20 cellular contexts compared by ENCODE assay signal in genomic region chr19:42248270-42249148, GRCh38. TPM values are rescaled to one million over a fixed set of nuclear protein-coding genes. Genes with fewer than 3 reads are reported as not detected.
DNase-seq lines count a peak whose midpoint lies in the region; ATAC-seq, FAIRE-seq and TF ChIP-seq lines count a peak whose summit lies in the region.
"Had no signal": no experiment of that assay in that cellular context is flagged by ENCODE, and none has a peak within 500 bp of the region (broad histone marks: within the 10 kb centered on the region; RNA-seq: fewer than 3 reads in every experiment).

No MANE protein-coding gene starts in this region.

- intact Hi-C loops in right cardiac atrium (cut with DNase I) (loop anchor here (5.0 kb wide), 2 partner anchors 34 to 49 kb away; no protein-coding TSS in a partner anchor), testis (cut with DNase I; ENCODE audit: low total_unique reads) (loop anchor here (5.0 kb wide), 1 partner anchor 44 kb away; no protein-coding TSS in a partner anchor)

- H3K4me1 ChIP-seq in cardiac muscle cell (ENCODE audit: low read depth) (peaks cover 26% of the 10 kb centered on the region), right cardiac atrium (ENCODE audit: control insufficient read depth, insufficient read depth, low read length) (peaks cover 18% of the 10 kb centered on the region), testis (peaks cover 73% of the 10 kb centered on the region)

- TF ChIP-seq POLR2A in testis (IDR thresholded peaks at IDR 0.05) (no peak), GM12892 (IDR thresholded peaks at IDR 0.05; ENCODE audit: low read depth, low read length) (no peak)

- TF ChIP-seq CTCF in cardiac muscle cell (IDR thresholded peaks at IDR 0.05; ENCODE audit: low read depth, low read length): no peak
- TF ChIP-seq CTCF in testis (IDR thresholded peaks at IDR 0.05): no peak

- no peaks in the 10 kb centered on the region for H3K36me3 ChIP-seq in cardiac muscle cell
- H3K36me3 ChIP-seq in testis (ENCODE audit: low read depth, missing control alignments): no peaks in the 10 kb centered on the region

- H3K36me3 Mint-ChIP-seq in activated CD8-positive, alpha-beta T cell treated with anti-CD3 and anti-CD28 coated beads, Interleukin-2, amount 10 ng/mL, durations not matched to agents 7 days and 5 days (ENCODE audit: low read depth): peaks cover 12% of the 10 kb centered on the region

- POLR2A ChIA-PET in activated CD8-positive, alpha-beta T cell treated with anti-CD3 and anti-CD28 coated beads, Interleukin-2, amount 10 ng/mL, durations not matched to agents 7 days and 5 days (lab: Charles Lee): interaction anchor here (1.2 kb wide), 1 partner anchor 22 kb away, joined by 4 read pairs; no protein-coding TSS in a partner anchor

- no peak overlapping the region for H3K4me3 Mint-ChIP-seq in activated CD8-positive, alpha-beta T cell treated with anti-CD3 and anti-CD28 coated beads, Interleukin-2, amount 10 ng/mL, durations not matched to agents 7 days and 5 days
- H3K4me3 Mint-ChIP-seq: activated CD4-positive, alpha-beta memory T cell treated with anti-CD3 and anti-CD28 coated beads, Interleukin-2, amount 10 ng/mL, durations not matched to agents 7 days and 5 days; T-helper 17 cell had no signal

- peak overlapping the region; percentile 80 for H3K27ac ChIP-seq in cardiac muscle cell
- H3K27ac ChIP-seq in right cardiac atrium (ENCODE audit: low read length): no peak overlapping the region
- H3K27ac ChIP-seq in layer of hippocampus (ENCODE audit: low read depth, low read length): peak overlapping the region; percentile 30
- H3K27ac ChIP-seq in testis: peak overlapping the region; percentile 52 to 75
- H3K27ac ChIP-seq: psoas muscle had no signal

- no peak overlapping the region for H3K4me3 ChIP-seq in cardiac muscle cell
- no peak overlapping the region for H3K4me3 ChIP-seq in right cardiac atrium (ENCODE audit: low read length)
- no peak overlapping the region for H3K4me3 ChIP-seq in testis
- H3K4me3 ChIP-seq: MG63, psoas muscle had no signal

- H3K9me3 ChIP-seq in cardiac muscle cell (ENCODE audit: low read depth): no peaks in the 10 kb centered on the region
- H3K9me3 ChIP-seq in right cardiac atrium (ENCODE audit: control insufficient read depth, low read length): no peaks in the 10 kb centered on the region
- no peaks in the 10 kb centered on the region for H3K9me3 ChIP-seq in testis
- H3K9me3 ChIP-seq: MG63, psoas muscle had no signal

- WGBS in right cardiac atrium: 82% methylated on average over 41 of the region's 41 CpGs
- 80 to 87% methylated on average over 41 of the region's 41 CpGs for WGBS in testis, 2 donors

- no peak for DNase-seq in cardiac muscle cell (ENCODE audit: low read depth in 1 of 2, low spot score in 1 of 2)
- DNase-seq in right cardiac atrium: no peak
- no peak for DNase-seq in activated CD8-positive, alpha-beta T cell treated with anti-CD3 and anti-CD28 coated beads, Interleukin-2, amount 10 ng/mL, durations not matched to agents 7 days and 5 days
- DNase-seq in testis: no peak
- DNase-seq in GM12892 (ENCODE audit: insufficient read length): no peak
- DNase-seq in NCI-H2029 (lab: John Stamatoyannopoulos, UW): no peak
- no peak for DNase-seq in NCI-H2227 (lab: John Stamatoyannopoulos, UW; ENCODE audit: unreplicated experiment)
- DNase-seq: activated CD4-positive, alpha-beta memory T cell treated with anti-CD3 and anti-CD28 coated beads, Interleukin-2, amount 10 ng/mL, durations not matched to agents 7 days and 5 days; dermis blood vessel endothelial cell; erythroblast; mammary epithelial cell; MG63; NCI-H1694 treated with DMSO at 0.1 percent for 48 hours; NCI-H446 treated with DMSO at 0.1 percent for 48 hours; psoas muscle; stimulated activated naive CD4-positive, alpha-beta T cell; T-helper 17 cell had no signal

- no peak for ATAC-seq in right cardiac atrium
- ATAC-seq in activated CD8-positive, alpha-beta T cell treated with anti-CD3 and anti-CD28 coated beads, Interleukin-2, amount 10 ng/mL, durations not matched to agents 7 days and 5 days: no peak
- ATAC-seq: naive thymus-derived CD8-positive, alpha-beta T cell; psoas muscle; T-helper 17 cell had no signal

- peak overlapping the region; percentile 69 for H3K27ac Mint-ChIP-seq in activated CD8-positive, alpha-beta T cell treated with anti-CD3 and anti-CD28 coated beads, Interleukin-2, amount 10 ng/mL, durations not matched to agents 7 days and 5 days
- H3K27ac Mint-ChIP-seq: activated CD4-positive, alpha-beta memory T cell treated with anti-CD3 and anti-CD28 coated beads, Interleukin-2, amount 10 ng/mL, durations not matched to agents 7 days and 5 days had no signal

- no peaks in the 10 kb centered on the region for H3K27me3 Mint-ChIP-seq in activated CD8-positive, alpha-beta T cell treated with anti-CD3 and anti-CD28 coated beads, Interleukin-2, amount 10 ng/mL, durations not matched to agents 7 days and 5 days (ENCODE audit: low read depth)
- H3K27me3 Mint-ChIP-seq: activated CD4-positive, alpha-beta memory T cell treated with anti-CD3 and anti-CD28 coated beads, Interleukin-2, amount 10 ng/mL, durations not matched to agents 7 days and 5 days; naive thymus-derived CD8-positive, alpha-beta T cell; T-helper 17 cell had no signal

- peaks cover 51% of the 10 kb centered on the region for H3K4me1 Mint-ChIP-seq in activated CD8-positive, alpha-beta T cell treated with anti-CD3 and anti-CD28 coated beads, Interleukin-2, amount 10 ng/mL, durations not matched to agents 7 days and 5 days (ENCODE audit: low read depth)

- FAIRE-seq in GM12892 (lab: Jason Lieb, UNC): no peak
- FAIRE-seq: urothelium cell line had no signal

- H3K27me3 ChIP-seq in cardiac muscle cell (no peaks in the 10 kb centered on the region), right cardiac atrium (ENCODE audit: control insufficient read depth, insufficient read depth) (no peaks in the 10 kb centered on the region), layer of hippocampus (ENCODE audit: control insufficient read depth, insufficient read depth, low read length) (no peaks in the 10 kb centered on the region), testis (no peaks in the 10 kb centered on the region)
- H3K27me3 ChIP-seq: MG63 had no signal

- no peaks in the 10 kb centered on the region for H3K9me3 Mint-ChIP-seq in activated CD8-positive, alpha-beta T cell treated with anti-CD3 and anti-CD28 coated beads, Interleukin-2, amount 10 ng/mL, durations not matched to agents 7 days and 5 days (ENCODE audit: insufficient read depth)
- H3K9me3 Mint-ChIP-seq: activated CD4-positive, alpha-beta memory T cell treated with anti-CD3 and anti-CD28 coated beads, Interleukin-2, amount 10 ng/mL, durations not matched to agents 7 days and 5 days; naive thymus-derived CD8-positive, alpha-beta T cell had no signal

- CTCF ChIA-PET in activated CD8-positive, alpha-beta T cell treated with anti-CD3 and anti-CD28 coated beads, Interleukin-2, amount 10 ng/mL, durations not matched to agents 7 days and 5 days (lab: Charles Lee): interaction anchor here (9.0 kb wide), 1 partner anchor 31 kb away, joined by 113 read pairs; no protein-coding TSS in a partner anchor

RNA-seq across cellular contexts. Expression of gene GSK3A, which starts 6.1 kb away (rescaled TPM):
- 28.0 and 33.2 TPM in 2 replicates for total RNA-seq in cardiac muscle cell
- polyA plus RNA-seq in cardiac muscle cell: 35.3 and 40.2 TPM in 2 replicates
- 10 to 100 TPM; 32.0 to 37.3 (median 34.9) TPM for total RNA-seq in right cardiac atrium
- 46.5 TPM for polyA plus RNA-seq in right cardiac atrium
- 10 to 100 TPM; 48.2 to 49.0 TPM for total RNA-seq in activated CD8-positive, alpha-beta T cell treated with anti-CD3 and anti-CD28 coated beads, Interleukin-2, amount 10 ng/mL, durations not matched to agents 7 days and 5 days
- 10 to 100 TPM; 54.3 to 64.3 TPM for total RNA-seq in testis
- polyA plus RNA-seq in testis (ENCODE audit: insufficient read depth, low read depth, low replicate concordance): 98.1 TPM
- polyA plus RNA-seq in GM12892 (2012; ENCODE audit: missing spikeins): 21.9 TPM

RNA-seq across cellular contexts. Expression of gene ERF, which starts 6.4 kb away (rescaled TPM):
- total RNA-seq in cardiac muscle cell: 97.6 and 108 TPM in 2 replicates
- 25.1 and 25.4 TPM in 2 replicates for polyA plus RNA-seq in cardiac muscle cell
- total RNA-seq in right cardiac atrium: 10 to 100 TPM; 33.3 to 58.1 (median 48.1) TPM
- 39.1 TPM for polyA plus RNA-seq in right cardiac atrium
- 10 to 100 TPM; 49.9 to 54.5 TPM for total RNA-seq in activated CD8-positive, alpha-beta T cell treated with anti-CD3 and anti-CD28 coated beads, Interleukin-2, amount 10 ng/mL, durations not matched to agents 7 days and 5 days
- total RNA-seq in testis: 100 to 1,000 TPM in 1 of 2 donors, 10 to 100 TPM in 1; 85.4 to 120 TPM
- polyA plus RNA-seq in testis (ENCODE audit: insufficient read depth, low read depth, low replicate concordance): 59.6 TPM
- 10.6 TPM for polyA plus RNA-seq in GM12892 (2012; ENCODE audit: missing spikeins)

RNA-seq across cellular contexts. Expression of gene CIC, which starts 20.5 kb away (rescaled TPM):
- 55.5 and 62.9 TPM in 2 replicates for total RNA-seq in cardiac muscle cell
- polyA plus RNA-seq in cardiac muscle cell: 18.1 and 18.7 TPM in 2 replicates
- 10 to 100 TPM; 36.4 to 42.7 (median 39.6) TPM for total RNA-seq in right cardiac atrium
- 28.6 TPM for polyA plus RNA-seq in right cardiac atrium
- total RNA-seq in activated CD8-positive, alpha-beta T cell treated with anti-CD3 and anti-CD28 coated beads, Interleukin-2, amount 10 ng/mL, durations not matched to agents 7 days and 5 days: 10 to 100 TPM; 73.1 to 83.8 TPM
- 100 to 1,000 TPM; 163 to 181 TPM for total RNA-seq in testis
- polyA plus RNA-seq in testis (ENCODE audit: insufficient read depth, low read depth, low replicate concordance): 95.6 TPM
- 6.1 TPM for polyA plus RNA-seq in GM12892 (2012; ENCODE audit: missing spikeins)

RNA-seq across cellular contexts. Expression of gene ZNF526, which starts 28.4 kb away (rescaled TPM):
- total RNA-seq in cardiac muscle cell (8.8 and 13.0 TPM in 2 replicates), right cardiac atrium (1 to 10 TPM; 5.4 to 7.3 (median 6.5) TPM), testis (10 to 100 TPM; 10.1 to 12.2 TPM)
- polyA plus RNA-seq in cardiac muscle cell (9.2 and 10.1 TPM in 2 replicates), right cardiac atrium (3.3 TPM), testis (ENCODE audit: insufficient read depth, low read depth, low replicate concordance) (10.1 TPM)
- 10 to 100 TPM; 19.5 to 21.5 TPM for total RNA-seq in activated CD8-positive, alpha-beta T cell treated with anti-CD3 and anti-CD28 coated beads, Interleukin-2, amount 10 ng/mL, durations not matched to agents 7 days and 5 days
- polyA plus RNA-seq in GM12892 (2012; ENCODE audit: missing spikeins): 3.5 TPM

RNA-seq across cellular contexts. Expression of gene DEDD2, which starts 31.0 kb away (rescaled TPM):
- total RNA-seq in cardiac muscle cell (69.7 and 71.6 TPM in 2 replicates), right cardiac atrium (10 to 100 TPM; 14.6 to 19.9 (median 17.8) TPM), testis (10 to 100 TPM; 54.4 to 80.0 TPM)
- polyA plus RNA-seq in cardiac muscle cell (46.0 and 58.2 TPM in 2 replicates), right cardiac atrium (21.6 TPM), testis (ENCODE audit: insufficient read depth, low read depth, low replicate concordance) (40.7 TPM)
- total RNA-seq in activated CD8-positive, alpha-beta T cell treated with anti-CD3 and anti-CD28 coated beads, Interleukin-2, amount 10 ng/mL, durations not matched to agents 7 days and 5 days: 10 to 100 TPM; 31.8 to 36.0 TPM
- polyA plus RNA-seq in GM12892 (2012; ENCODE audit: missing spikeins): 11.7 TPM
